Comparison of ENCODE assay signal across 1 cellular context in the genomic region with DNA sequence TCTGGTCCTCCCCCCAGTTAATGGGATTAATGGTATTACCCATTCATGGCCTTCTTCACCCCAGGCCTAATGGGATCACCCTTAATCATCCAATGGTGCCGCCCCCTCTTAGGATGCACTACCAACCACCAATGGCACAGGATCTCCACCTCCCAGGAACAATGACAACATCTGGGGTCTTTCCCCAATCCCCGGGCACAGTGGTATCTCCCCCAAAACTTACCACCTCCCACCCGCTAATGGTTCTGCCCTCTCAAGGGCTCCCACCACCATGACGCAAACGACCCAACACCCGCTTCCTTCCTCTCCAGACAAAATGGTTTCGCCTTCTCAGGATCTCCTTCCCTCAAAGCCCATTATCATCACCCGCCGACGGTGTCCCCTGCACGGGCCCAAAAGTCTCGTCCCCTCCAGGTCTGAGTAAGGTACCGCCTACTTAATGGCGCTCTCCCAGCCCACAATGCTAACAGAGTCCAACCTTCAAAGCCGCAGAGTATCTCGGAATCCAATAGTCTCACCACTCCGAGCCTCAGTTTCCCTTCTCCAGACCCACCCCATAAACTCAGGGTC.
TF ChIP-seq lines count a peak whose summit lies in the region.

No MANE protein-coding gene starts in this region.

TF ChIP-seq in SK-N-SH, 30 proteins besides CTCF, POLR2A, EP300 and RAD21 (continued from another document):
- TF ChIP-seq SIN3A (IDR thresholded peaks at IDR 0.05; ENCODE audit: borderline replicate concordance, low read depth, low read length) (no peak), ZBTB33 (IDR thresholded peaks at IDR 0.05; ENCODE audit: borderline replicate concordance, low read depth) (no peak), RFX5 (IDR thresholded peaks at IDR 0.05; ENCODE audit: low read length) (no peak)
